Comparison of ENCODE assay signal across 25 cellular contexts in the genomic region with DNA sequence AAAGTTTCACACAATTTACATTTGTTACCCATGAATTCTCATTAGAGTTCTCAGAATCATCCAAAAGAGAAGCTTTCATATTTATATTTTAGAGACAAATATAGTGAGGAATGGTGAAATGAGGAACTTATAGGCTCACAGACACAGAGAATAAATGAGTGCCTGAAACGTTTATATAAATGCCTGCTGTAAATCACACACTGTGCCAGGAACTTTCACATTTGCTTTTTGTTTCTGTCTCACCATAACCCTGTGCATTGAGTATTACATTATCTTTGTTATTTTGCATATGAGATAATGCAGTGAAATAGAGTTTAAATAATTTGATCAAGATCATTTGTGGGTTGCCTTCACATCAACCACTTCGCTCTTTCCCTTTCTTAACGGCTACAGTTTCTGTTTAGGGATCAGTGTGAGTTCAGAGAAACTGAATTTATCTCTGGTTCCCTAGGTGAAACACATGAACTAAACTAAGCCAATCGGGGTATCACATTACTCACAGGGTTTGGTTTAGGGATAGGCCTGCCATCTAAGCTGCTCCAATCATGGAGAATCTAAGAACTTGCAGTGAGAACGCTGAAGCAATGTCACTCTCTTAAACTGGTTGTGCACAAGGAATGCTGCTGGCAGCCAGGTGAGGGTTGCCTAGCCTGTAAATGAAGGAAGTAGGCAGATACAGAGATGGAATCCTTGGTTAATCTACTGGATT.
DNase-seq lines count a peak whose midpoint lies in the region; ATAC-seq and TF ChIP-seq lines count a peak whose summit lies in the region.
"Had no signal": no experiment of that assay in that cellular context is flagged by ENCODE, and none has a peak within 500 bp of the region (broad histone marks: within the 10 kb centered on the region; RNA-seq: fewer than 3 reads in every experiment).

No MANE protein-coding gene starts in this region.

- no peaks in the 10 kb centered on the region for H3K9me3 ChIP-seq in neuron (ENCODE audit: low read length)
- H3K9me3 ChIP-seq in stomach = no peaks in the 10 kb centered on the region
- H3K9me3 ChIP-seq: A549, gastroesophageal sphincter, psoas muscle, upper lobe of left lung had no signal

- H3K36me3 ChIP-seq in neuron (ENCODE audit: insufficient read depth, low read length) = no peaks in the 10 kb centered on the region
- no peaks in the 10 kb centered on the region for H3K36me3 ChIP-seq in stomach
- H3K36me3 ChIP-seq: gastroesophageal sphincter, upper lobe of left lung had no signal

- TF ChIP-seq CTCF in 22Rv1 (IDR thresholded peaks at IDR 0.05) = no peak
- no peak for TF ChIP-seq CTCF in stomach (IDR thresholded peaks at IDR 0.05)

- no peak for TF ChIP-seq POLR2A in stomach (IDR thresholded peaks at IDR 0.05)

- H2AFZ ChIP-seq in neuron (ENCODE audit: low read depth, low read length) = peak overlapping the region; percentile 22

- peak overlapping the region; percentile 75 for H3K27ac ChIP-seq in 22Rv1
- H3K27ac ChIP-seq in stomach = no peak overlapping the region
- H3K27ac ChIP-seq: A549, gastroesophageal sphincter, psoas muscle, SK-N-MC, upper lobe of left lung had no signal

- no peaks in the 10 kb centered on the region for H3K27me3 ChIP-seq in neuron (ENCODE audit: insufficient read depth, low read length)
- no peaks in the 10 kb centered on the region for H3K27me3 ChIP-seq in stomach
- H3K27me3 ChIP-seq: gastroesophageal sphincter, upper lobe of left lung had no signal

- DNase-seq in OCI-M1 (lab: John Stamatoyannopoulos, UW) (peak; percentile 83), stomach (no peak)
- DNase-seq in activated CD4-positive, alpha-beta T cell treated with anti-CD3 and anti-CD28 coated beads, Interleukin-2, amount 50 U/mL, for 48 hours = no peak
- DNase-seq: activated naive CD4-positive, alpha-beta T cell; activated naive CD8-positive, alpha-beta T cell treated with anti-CD3 and anti-CD28 coated beads, Interleukin-2, amount 50 U/mL, for 24 hours; activated T-cell treated with anti-CD3 and anti-CD28 coated beads, Interleukin-2, amount 50 U/mL, for 72 hours; CD4-positive, CD25-positive, alpha-beta regulatory T cell; hippocampal formation; left colon; NCI-H1092 treated with DMSO at 0.1 percent for 48 hours; NCI-H1694 treated with DMSO at 0.1 percent for 48 hours; NCI-H2171; NCI-H82; nucleus accumbens; psoas muscle; stimulated activated CD4-positive, alpha-beta T cell treated with anti-CD3 and anti-CD28 coated beads, Interleukin-4, amount 100 ng/mL, for 4 hours; upper lobe of left lung had no signal

- ATAC-seq in esophagus mucosa (peak; percentile 79), GM21381 (IDR thresholded peaks at IDR 0.05; ENCODE audit: unreplicated experiment) (no peak), HG02884 (IDR thresholded peaks at IDR 0.05; ENCODE audit: unreplicated experiment) (no peak)
- ATAC-seq: A549; activated naive CD8-positive, alpha-beta T cell treated with anti-CD3 and anti-CD28 coated beads, Interleukin-2, amount 50 U/mL, for 24 hours; activated T-cell treated with anti-CD3 and anti-CD28 coated beads, Interleukin-2, amount 50 U/mL, for 72 hours; gastroesophageal sphincter; left colon; psoas muscle had no signal

- intact Hi-C loops in stomach (cut with DNase I; ENCODE audit: low total_unique reads) = no loop called here

- H3K4me1 ChIP-seq in neuron (ENCODE audit: insufficient read depth, low read length) (no peaks in the 10 kb centered on the region), stomach (peaks cover 0 to 9% (median 0%) of the 10 kb centered on the region in 4 donors)
- H3K4me1 ChIP-seq: A549, gastroesophageal sphincter, psoas muscle had no signal

- no peak for TF ChIP-seq EP300 in stomach (IDR thresholded peaks at IDR 0.05)

- 23 to 38% (median 30%) methylated on average over 5 of the region's 5 CpGs for WGBS in stomach, 5 donors

- H3K4me3 ChIP-seq in neuron (ENCODE audit: low read length) = no peak overlapping the region
- no peak overlapping the region for H3K4me3 ChIP-seq in stomach
- H3K4me3 ChIP-seq: A549, gastroesophageal sphincter, psoas muscle, SK-N-MC, upper lobe of left lung had no signal
